Comparison of ENCODE assay signal across 10 cellular contexts in the genomic region with DNA sequence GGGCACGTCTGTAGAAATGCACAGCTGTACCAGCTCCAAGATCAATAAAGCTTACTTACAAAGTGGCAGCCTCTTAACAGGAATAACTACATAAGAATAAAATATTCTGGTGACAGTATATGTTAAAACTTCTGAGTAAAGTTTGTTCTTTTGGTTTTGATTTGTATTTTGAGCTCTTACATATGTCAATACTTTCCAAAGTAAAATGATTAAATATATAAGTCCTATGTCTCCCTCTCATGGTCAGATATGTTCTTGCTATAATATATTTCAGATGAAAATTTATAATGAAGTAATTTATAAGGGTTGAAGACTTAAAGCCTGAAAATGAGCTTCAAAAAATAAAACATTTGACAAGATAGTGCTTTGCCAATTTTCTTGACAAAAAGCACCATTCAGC.
A peak's percentile ranks its signal among the peaks of the same experiment; 100 is the strongest.
DNase-seq lines count a peak whose midpoint lies in the region; ATAC-seq and TF ChIP-seq lines count a peak whose summit lies in the region.
"Had no signal": no experiment of that assay in that cellular context is flagged by ENCODE, and none has a peak within 500 bp of the region (broad histone marks: within the 10 kb centered on the region; RNA-seq: fewer than 3 reads in every experiment).

No MANE protein-coding gene starts in this region.

- no peaks in the 10 kb centered on the region for H3K4me1 ChIP-seq in left lung

- no peaks in the 10 kb centered on the region for H3K27me3 ChIP-seq in left lung

- H3K27ac Mint-ChIP-seq in activated T-cell treated with anti-CD3 and anti-CD28 coated beads, Interleukin-2, amount 50 U/mL, for 24 hours, result no peak overlapping the region
- H3K27ac Mint-ChIP-seq in stimulated activated memory B cell treated with anti-CD40 and anti-IgM and Interleukin-4, amounts not matched to agents 10 μg/mL and 1 μg/mL and 100 μg/mL, for 72 hours, result no peak overlapping the region
- H3K27ac Mint-ChIP-seq: activated naive CD4-positive, alpha-beta T cell treated with anti-CD3 and anti-CD28 coated beads, Interleukin-2, amount 50 U/mL, for 24 hours; T-helper 1 cell treated with Interleukin-12 subunit alpha and Interleukin-12 subunit beta and Interleukin-4 antibody, amounts not matched to agents 30 μg/mL and 1 μg/mL, for 36 hours had no signal

- no peaks in the 10 kb centered on the region for H3K4me1 Mint-ChIP-seq in activated T-cell treated with anti-CD3 and anti-CD28 coated beads, Interleukin-2, amount 50 U/mL, for 24 hours (ENCODE audit: low read depth)
- H3K4me1 Mint-ChIP-seq in stimulated activated memory B cell treated with anti-CD40 and anti-IgM and Interleukin-4, amounts not matched to agents 10 μg/mL and 1 μg/mL and 100 μg/mL, for 72 hours, result no peaks in the 10 kb centered on the region
- H3K4me1 Mint-ChIP-seq: activated naive CD4-positive, alpha-beta T cell treated with anti-CD3 and anti-CD28 coated beads, Interleukin-2, amount 50 U/mL, for 24 hours had no signal

- TF ChIP-seq CTCF in astrocyte of the cerebellum (IDR thresholded peaks at IDR 0.05; ENCODE audit: low read depth, low read length, missing control alignments) (no peak), left lung (IDR thresholded peaks at IDR 0.05) (no peak)

- no peaks in the 10 kb centered on the region for H3K27me3 Mint-ChIP-seq in activated T-cell treated with anti-CD3 and anti-CD28 coated beads, Interleukin-2, amount 50 U/mL, for 24 hours
- no peaks in the 10 kb centered on the region for H3K27me3 Mint-ChIP-seq in stimulated activated memory B cell treated with anti-CD40 and anti-IgM and Interleukin-4, amounts not matched to agents 10 μg/mL and 1 μg/mL and 100 μg/mL, for 72 hours

- intact Hi-C loops in left lung (cut with DNase I), result no loop called here

- no peaks in the 10 kb centered on the region for H3K36me3 ChIP-seq in left lung

- ATAC-seq in left lung (peak; percentile 41), GM21529 (IDR thresholded peaks at IDR 0.05; ENCODE audit: unreplicated experiment) (no peak), GM19324 (IDR thresholded peaks at IDR 0.05; ENCODE audit: low FRiP score, unreplicated experiment) (no peak)
- ATAC-seq in stimulated activated memory B cell treated with anti-CD40 and anti-IgM and Interleukin-4, amounts not matched to agents 10 μg/mL and 1 μg/mL and 100 μg/mL, for 72 hours, result no peak

- H3K4me3 ChIP-seq in astrocyte of the cerebellum (ENCODE audit: low read depth, low read length) (no peak overlapping the region), left lung (no peak overlapping the region)

- DNase-seq in DMS53 (lab: John Stamatoyannopoulos, UW) (peak; percentile 56), Kasumi-1 (lab: John Stamatoyannopoulos, UW) (peak; percentile 62 to 63), astrocyte of the cerebellum (ENCODE audit: low read depth) (peak; percentile 38), left lung (no peak)
- DNase-seq in activated T-cell treated with anti-CD3 and anti-CD28 coated beads, Interleukin-2, amount 50 U/mL, for 24 hours, result no peak

- no peak overlapping the region for H3K27ac ChIP-seq in left lung

- no peaks in the 10 kb centered on the region for H3K9me3 ChIP-seq in left lung

- no peak overlapping the region for H3K4me3 Mint-ChIP-seq in activated T-cell treated with anti-CD3 and anti-CD28 coated beads, Interleukin-2, amount 50 U/mL, for 24 hours
- H3K4me3 Mint-ChIP-seq in stimulated activated memory B cell treated with anti-CD40 and anti-IgM and Interleukin-4, amounts not matched to agents 10 μg/mL and 1 μg/mL and 100 μg/mL, for 72 hours, result no peak overlapping the region
- H3K4me3 Mint-ChIP-seq: activated naive CD4-positive, alpha-beta T cell treated with anti-CD3 and anti-CD28 coated beads, Interleukin-2, amount 50 U/mL, for 24 hours; T-helper 1 cell treated with Interleukin-12 subunit alpha and Interleukin-12 subunit beta and Interleukin-4 antibody, amounts not matched to agents 30 μg/mL and 1 μg/mL, for 36 hours had no signal

- no peaks in the 10 kb centered on the region for H3K36me3 Mint-ChIP-seq in activated T-cell treated with anti-CD3 and anti-CD28 coated beads, Interleukin-2, amount 50 U/mL, for 24 hours (ENCODE audit: low read depth)
- H3K36me3 Mint-ChIP-seq in stimulated activated memory B cell treated with anti-CD40 and anti-IgM and Interleukin-4, amounts not matched to agents 10 μg/mL and 1 μg/mL and 100 μg/mL, for 72 hours, result no peaks in the 10 kb centered on the region
- H3K36me3 Mint-ChIP-seq: activated naive CD4-positive, alpha-beta T cell treated with anti-CD3 and anti-CD28 coated beads, Interleukin-2, amount 50 U/mL, for 24 hours had no signal

- in situ Hi-C loops in astrocyte of the cerebellum (cut with HindIII; ENCODE audit: low sequenced_read_pairs), result loop anchor here (25.0 kb wide), 1 partner anchor 549 kb away; no protein-coding TSS in a partner anchor

- no peaks in the 10 kb centered on the region for H3K9me3 Mint-ChIP-seq in activated T-cell treated with anti-CD3 and anti-CD28 coated beads, Interleukin-2, amount 50 U/mL, for 24 hours
- H3K9me3 Mint-ChIP-seq in stimulated activated memory B cell treated with anti-CD40 and anti-IgM and Interleukin-4, amounts not matched to agents 10 μg/mL and 1 μg/mL and 100 μg/mL, for 72 hours, result no peaks in the 10 kb centered on the region
- H3K9me3 Mint-ChIP-seq: activated naive CD4-positive, alpha-beta T cell treated with anti-CD3 and anti-CD28 coated beads, Interleukin-2, amount 50 U/mL, for 24 hours; T-helper 1 cell treated with Interleukin-12 subunit alpha and Interleukin-12 subunit beta and Interleukin-4 antibody, amounts not matched to agents 30 μg/mL and 1 μg/mL, for 36 hours had no signal

Comparison
In these comparisons a context has a peak if more than half of its experiments do, and no peak if none do; other contexts are left out.
1. DNase-seq: peak in DMS53 (single experiment), Kasumi-1 (2 of 2) and astrocyte of the cerebellum (single experiment); none in left lung (0 of 2) and activated T-cell treated with anti-CD3 and anti-CD28 coated beads, Interleukin-2, amount 50 U/mL, for 24 hours (single experiment).